In the genomic region with DNA sequence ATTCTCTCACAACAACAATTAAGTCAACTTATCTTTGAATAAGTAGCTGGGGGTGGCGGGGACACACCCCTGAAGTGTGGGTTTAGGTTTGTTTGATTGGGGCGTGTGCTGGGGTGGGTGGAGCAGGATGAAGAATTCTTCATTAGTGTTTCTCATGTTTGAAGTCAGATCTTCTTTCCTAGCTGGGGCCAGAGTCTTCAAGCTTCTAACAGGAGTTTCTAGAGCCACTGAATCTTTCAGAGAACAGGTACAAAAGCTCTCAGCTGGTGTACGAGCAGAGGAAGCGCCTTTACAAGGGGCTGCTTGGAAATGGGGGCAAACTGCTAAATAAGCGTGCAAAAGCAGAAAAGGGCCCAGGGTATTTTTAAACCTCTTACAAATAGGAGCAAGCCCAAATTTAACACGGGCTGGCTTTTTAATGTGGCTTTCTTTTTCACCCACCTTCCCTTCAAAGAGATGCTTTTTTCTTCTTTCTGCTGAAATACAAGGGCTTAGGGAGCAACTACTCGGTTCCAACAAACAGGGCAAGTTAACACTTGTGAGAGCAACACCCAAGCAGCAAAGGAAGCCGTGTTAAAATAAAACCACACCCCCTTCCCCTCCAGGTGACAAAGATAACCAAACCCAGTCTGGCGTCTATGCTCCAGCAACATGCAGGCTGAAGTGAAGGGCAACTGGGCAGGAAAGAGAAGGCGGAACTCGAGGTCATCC, we compare ENCODE assay signal across 9 cellular contexts.
A peak's percentile ranks its signal among the peaks of the same experiment; 100 is the strongest.
DNase-seq lines count a peak whose midpoint lies in the region; ATAC-seq and TF ChIP-seq lines count a peak whose summit lies in the region.
"Had no signal": no experiment of that assay in that cellular context is flagged by ENCODE, and none has a peak within 500 bp of the region (broad histone marks: within the 10 kb centered on the region; RNA-seq: fewer than 3 reads in every experiment).

No MANE protein-coding gene starts in this region.

- WGBS in spleen, 5 donors, result 24 to 36% (median 30%) methylated on average over 11 of the region's 11 CpGs

- 0 out of 2 replicates have a peak, but pooled peaks cover 8% of the 10 kb centered on the region for H3K9me3 ChIP-seq in OCI-LY1 (ENCODE audit: low read length)
- H3K9me3 ChIP-seq in spleen, result peaks cover 0 to 6% (median 0%) of the 10 kb centered on the region in 8 donors

- H4K20me1 ChIP-seq in OCI-LY1 (ENCODE audit: insufficient read depth, low read length), result no peaks in the 10 kb centered on the region

- in situ Hi-C loops in GM13976 (cut with MboI; ENCODE audit: low sequenced_read_pairs, unreplicated experiment), result no loop called here

- H2AFZ ChIP-seq in OCI-LY1 (ENCODE audit: low read length), result no peak overlapping the region

- H3K79me2 ChIP-seq in OCI-LY1 (ENCODE audit: insufficient read depth, low read length), result no peaks in the 10 kb centered on the region

- no peak for TF ChIP-seq POLR2A in spleen (IDR thresholded peaks at IDR 0.05)

- peak overlapping the region; percentile 95 for H3K27ac ChIP-seq in OCI-LY1 (ENCODE audit: low read depth, low read length, poor library complexity, severe bottlenecking)
- H3K27ac ChIP-seq in spleen, result peak overlapping the region; percentile 48 to 84 (median 72)

- H3K4me1 ChIP-seq in OCI-LY1 (ENCODE audit: insufficient read depth, low read length, severe bottlenecking), result peaks cover 57% of the 10 kb centered on the region
- peaks cover 24 to 48% (median 37%) of the 10 kb centered on the region in 6 donors for H3K4me1 ChIP-seq in spleen

- ATAC-seq in GM18909 (IDR thresholded peaks at IDR 0.05; ENCODE audit: poor library complexity, unreplicated experiment), result peak; percentile 48
- ATAC-seq in HG02798 (IDR thresholded peaks at IDR 0.05; ENCODE audit: poor library complexity, unreplicated experiment), result no peak

- TF ChIP-seq CTCF in OCI-LY1 (IDR thresholded peaks at IDR 0.05; ENCODE audit: low read length), result no peak
- TF ChIP-seq CTCF in spleen (IDR thresholded peaks at IDR 0.05 in 8 of 11, conservative IDR thresholded peaks at IDR 0.05 in 3 of 11), result no peak
- no peak for TF ChIP-seq CTCF in GM13976 (IDR thresholded peaks at IDR 0.05; ENCODE audit: borderline replicate concordance, control extremely low read depth, extremely low read depth, insufficient read depth, missing control alignments)

- peak overlapping the region; percentile 67 for H3K4me2 ChIP-seq in OCI-LY1 (ENCODE audit: low read length)

- H3F3A ChIP-seq in OCI-LY1 (ENCODE audit: insufficient read depth, low read length), result no peaks in the 10 kb centered on the region

- peak overlapping the region; percentile 34 for H3K4me3 ChIP-seq in OCI-LY1 (ENCODE audit: low read depth, low read length, poor library complexity, severe bottlenecking)
- H3K4me3 ChIP-seq in spleen, result peak overlapping the region in 2 of 8 donors; percentile 4 to 38

- DNase-seq in activated naive CD4-positive, alpha-beta T cell treated with Interleukin-2 at 50 U/mL for 16 hours, result peak; percentile 45
- DNase-seq in spleen (peak; percentile 81), Kasumi-1 (lab: John Stamatoyannopoulos, UW) (no peak), GM13976 (ENCODE audit: low spot score) (no peak), DMS53 (lab: John Stamatoyannopoulos, UW) (no peak)
- DNase-seq: NCI-H2081 treated with DMSO at 0.1 percent for 48 hours had no signal

- H3K9me2 ChIP-seq in OCI-LY1 (ENCODE audit: low read depth, low read length), result no peaks in the 10 kb centered on the region

- H3K36me3 ChIP-seq in OCI-LY1 (ENCODE audit: insufficient read depth, low read length), result no peaks in the 10 kb centered on the region; the same call in 1 of the 2 replicates
- no peaks in the 10 kb centered on the region for H3K36me3 ChIP-seq in spleen

- no peaks in the 10 kb centered on the region for H3K27me3 ChIP-seq in OCI-LY1 (ENCODE audit: insufficient read depth, low read length)
- H3K27me3 ChIP-seq in spleen (replicated peaks in 1 of 7), result no peaks in the 10 kb centered on the region

- peak overlapping the region; percentile 55 for H3K9ac ChIP-seq in OCI-LY1 (ENCODE audit: low read length)

- intact Hi-C loops in spleen (cut with DNase I; ENCODE audit: low total_unique reads), result no loop called here

Comparison
In these comparisons a context has a peak if more than half of its experiments do, and no peak if none do; other contexts are left out.
1. DNase-seq: peak in activated naive CD4-positive, alpha-beta T cell treated with Interleukin-2 at 50 U/mL for 16 hours (single experiment) and spleen (single experiment); none in Kasumi-1 (0 of 2), GM13976 (single experiment) and DMS53 (single experiment).